ENCODE assay signal across 9 cellular contexts in genomic region chr5:172688735-172689572, GRCh38. TPM values are rescaled to one million over a fixed set of nuclear protein-coding genes. Genes with fewer than 3 reads are reported as not detected.
DNase-seq lines count a peak whose midpoint lies in the region; ATAC-seq, FAIRE-seq and TF ChIP-seq lines count a peak whose summit lies in the region.
"Had no signal": no experiment of that assay in that cellular context is flagged by ENCODE, and none has a peak within 500 bp of the region (broad histone marks: within the 10 kb centered on the region; RNA-seq: fewer than 3 reads in every experiment).

No MANE protein-coding gene starts in this region.

- no peaks in the 10 kb centered on the region for H3K9me3 ChIP-seq in kidney (ENCODE audit: control insufficient read depth in 1 of 2, low read length in 2 of 2)
- H3K9me3 ChIP-seq in tibial nerve: no peaks in the 10 kb centered on the region

- TF ChIP-seq CTCF in kidney (IDR thresholded peaks at IDR 0.05; ENCODE audit: borderline replicate concordance, extremely low read depth, insufficient read depth): no peak
- no peak for TF ChIP-seq CTCF in tibial nerve (IDR thresholded peaks at IDR 0.05)

- FAIRE-seq in kidney (lab: Jason Lieb, UNC): no peak

- no peak for TF ChIP-seq EP300 in tibial nerve (IDR thresholded peaks at IDR 0.05)

- no peaks in the 10 kb centered on the region for H3K27me3 ChIP-seq in tibial nerve

- no peak overlapping the region for H3K4me3 Mint-ChIP-seq in activated T-cell treated with anti-CD3 and anti-CD28 coated beads, Interleukin-2, amount 50 U/mL, for 24 hours

- H3K36me3 ChIP-seq in kidney (ENCODE audit: control insufficient read depth in 1 of 2, insufficient read depth in 2 of 2, low read length in 2 of 2) (peaks cover 0 to 5% of the 10 kb centered on the region in 2 donors), tibial nerve (peaks cover 0 to 38% (median 0%) of the 10 kb centered on the region in 3 donors)

- ATAC-seq in HG02981 (IDR thresholded peaks at IDR 0.05; ENCODE audit: unreplicated experiment) (peak; percentile 58), GM18909 (IDR thresholded peaks at IDR 0.05; ENCODE audit: poor library complexity, unreplicated experiment) (no peak)

- H3K4me3 ChIP-seq in kidney (ENCODE audit: low read length in 2 of 2): no peak overlapping the region
- H3K4me3 ChIP-seq in tibial nerve: no peak overlapping the region

- H3K4me1 ChIP-seq in kidney (ENCODE audit: control insufficient read depth in 1 of 2, insufficient read depth in 1 of 2, low read depth in 1 of 2, low read length in 2 of 2) (peaks cover 0 to 10% of the 10 kb centered on the region in 2 donors), tibial nerve (peaks cover 0 to 53% (median 25%) of the 10 kb centered on the region in 4 donors)

- no peak overlapping the region for H3K9ac ChIP-seq in kidney (ENCODE audit: low read length in 2 of 2)

- no peaks in the 10 kb centered on the region for H3K9me3 Mint-ChIP-seq in activated T-cell treated with anti-CD3 and anti-CD28 coated beads, Interleukin-2, amount 50 U/mL, for 24 hours

- H3K27me3 Mint-ChIP-seq in activated T-cell treated with anti-CD3 and anti-CD28 coated beads, Interleukin-2, amount 50 U/mL, for 24 hours: no peaks in the 10 kb centered on the region

- TF ChIP-seq POLR2A in tibial nerve (IDR thresholded peaks at IDR 0.05): no peak

- 59 to 68% methylated on average over 14 to 16 of the region's 16 CpGs for WGBS in tibial nerve, 2 donors

- peaks cover 20% of the 10 kb centered on the region for H3K4me1 Mint-ChIP-seq in activated T-cell treated with anti-CD3 and anti-CD28 coated beads, Interleukin-2, amount 50 U/mL, for 24 hours (ENCODE audit: low read depth)

- H3K27ac Mint-ChIP-seq in activated T-cell treated with anti-CD3 and anti-CD28 coated beads, Interleukin-2, amount 50 U/mL, for 24 hours: no peak overlapping the region

- intact Hi-C loops in kidney (cut with DNase I): no loop called here

- DNase-seq in activated T-cell treated with anti-CD3 and anti-CD28 coated beads, Interleukin-2, amount 50 U/mL, for 24 hours: peak; percentile 46
- DNase-seq in kidney: peak; percentile 73
- no peak for DNase-seq in tibial nerve (ENCODE audit: low spot score in 2 of 2)
- no peak for DNase-seq in NCI-H82 (lab: John Stamatoyannopoulos, UW)
- no peak for DNase-seq in OCI-M1 (lab: John Stamatoyannopoulos, UW)
- DNase-seq in 8988T: no peak

- H3K36me3 Mint-ChIP-seq in activated T-cell treated with anti-CD3 and anti-CD28 coated beads, Interleukin-2, amount 50 U/mL, for 24 hours (ENCODE audit: low read depth): no peaks in the 10 kb centered on the region

- H3K27ac ChIP-seq in kidney (ENCODE audit: low read depth in 2 of 2, low read length in 2 of 2) (no peak overlapping the region), tibial nerve (peak overlapping the region in 3 of 4 donors; percentile 11 to 76 (median 62))
- H3K27ac ChIP-seq: HL-60 had no signal

RNA-seq across cellular contexts. Expression of gene NEURL1B, which starts 47.9 kb away (rescaled TPM):
- total RNA-seq in kidney (42.6 TPM), tibial nerve (10 to 100 TPM; 33.6 to 98.8 (median 93.2) TPM)
- polyA plus RNA-seq in kidney (ENCODE audit: insufficient read depth, low read depth, low replicate concordance): 5.4 TPM

Comparison
In these comparisons a context has a peak if more than half of its experiments do, and no peak if none do; other contexts are left out.
1. DNase-seq: peak in activated T-cell treated with anti-CD3 and anti-CD28 coated beads, Interleukin-2, amount 50 U/mL, for 24 hours (single experiment) and kidney (single experiment); none in tibial nerve (0 of 2), NCI-H82 (single experiment), OCI-M1 (single experiment) and 8988T (single experiment).
2. H3K27ac ChIP-seq: peak in tibial nerve (3 of 4); none in kidney (0 of 2).